In the genomic region with DNA sequence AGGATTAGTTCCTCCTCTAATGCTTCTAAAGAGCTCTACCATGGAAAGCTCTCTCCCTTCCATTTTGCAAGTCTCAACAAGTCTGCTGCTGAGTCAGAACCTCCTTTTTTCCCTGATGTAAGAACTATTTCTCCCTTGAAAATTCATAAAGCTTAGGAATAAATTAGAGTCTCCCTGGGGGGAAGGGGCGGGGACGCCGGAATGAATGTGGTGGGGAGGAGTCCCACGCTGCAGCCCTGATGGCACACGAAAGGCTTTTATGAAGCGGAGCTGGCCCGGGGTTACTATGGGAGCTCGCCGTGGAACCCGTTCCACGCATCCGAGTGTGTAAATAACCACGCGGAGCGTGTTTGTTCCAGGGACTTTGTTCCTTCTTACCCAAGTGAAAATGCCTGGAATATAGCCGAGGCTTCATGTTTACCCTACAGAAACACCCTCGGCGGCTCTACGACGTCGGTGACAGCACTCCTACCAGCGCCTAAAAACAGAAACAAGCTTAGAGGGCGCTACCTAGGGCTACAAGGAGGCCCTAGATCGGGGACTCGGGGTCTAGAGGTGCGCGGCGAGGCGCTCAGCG, we compare ENCODE assay signal across 8 cellular contexts. TPM values are rescaled to one million over a fixed set of nuclear protein-coding genes. Genes with fewer than 3 reads are reported as not detected.
DNase-seq lines count a peak whose midpoint lies in the region; ATAC-seq, FAIRE-seq and TF ChIP-seq lines count a peak whose summit lies in the region.

No MANE protein-coding gene starts in this region.

- CTCF ChIA-PET in A549 (lab: Yijun Ruan, JAX) = interaction anchor here (0.5 kb wide), 1 partner anchor 820 kb away, joined by 3 read pairs; no protein-coding TSS in a partner anchor
- CTCF ChIA-PET in activated CD8-positive, alpha-beta memory T cell treated with anti-CD3 and anti-CD28 coated beads, Interleukin-2, amount 10 ng/mL, durations not matched to agents 7 days and 5 days (lab: Charles Lee) = interaction anchor here (1.0 to 1.7 kb wide), 4 partner anchors 9 to 27 kb away, joined by 3 to 4 read pairs (median 4); no protein-coding TSS in a partner anchor

- H3K4me3 ChIP-seq in A549 = peak overlapping the region; percentile 71

- H3K9me3 ChIP-seq in A549 = no peaks in the 10 kb centered on the region

- H3K4me2 ChIP-seq in A549 = peak overlapping the region; percentile 87

- ATAC-seq in A549 (peak; percentile 44 to 57), GM18505 (IDR thresholded peaks at IDR 0.05; ENCODE audit: unreplicated experiment) (peak; percentile 24), HG02981 (IDR thresholded peaks at IDR 0.05; ENCODE audit: unreplicated experiment) (peak; percentile 21)
- ATAC-seq in activated CD8-positive, alpha-beta memory T cell treated with anti-CD3 and anti-CD28 coated beads, Interleukin-2, amount 10 ng/mL, durations not matched to agents 7 days and 5 days = peak; percentile 29

- H3K36me3 Mint-ChIP-seq in activated CD8-positive, alpha-beta memory T cell treated with anti-CD3 and anti-CD28 coated beads, Interleukin-2, amount 10 ng/mL, durations not matched to agents 7 days and 5 days = peaks cover 4% of the 10 kb centered on the region
- H3K36me3 Mint-ChIP-seq in endothelial cell (ENCODE audit: low read depth, unreplicated experiment) = peaks cover 5% of the 10 kb centered on the region

- H3K9me3 Mint-ChIP-seq in activated CD8-positive, alpha-beta memory T cell treated with anti-CD3 and anti-CD28 coated beads, Interleukin-2, amount 10 ng/mL, durations not matched to agents 7 days and 5 days (ENCODE audit: low read depth) = no peaks in the 10 kb centered on the region
- H3K9me3 Mint-ChIP-seq in endothelial cell (ENCODE audit: unreplicated experiment) = no peaks in the 10 kb centered on the region

- H3K4me3 Mint-ChIP-seq in activated CD8-positive, alpha-beta memory T cell treated with anti-CD3 and anti-CD28 coated beads, Interleukin-2, amount 10 ng/mL, durations not matched to agents 7 days and 5 days = peak overlapping the region; percentile 88
- H3K4me3 Mint-ChIP-seq in endothelial cell (ENCODE audit: unreplicated experiment) = peak overlapping the region; percentile 90

- no peak for TF ChIP-seq CTCF in A549 (IDR thresholded peaks at IDR 0.05)
- TF ChIP-seq CTCF in endothelial cell (IDR thresholded peaks at IDR 0.05; ENCODE audit: unreplicated experiment) = no peak

- H3K4me1 Mint-ChIP-seq in activated CD8-positive, alpha-beta memory T cell treated with anti-CD3 and anti-CD28 coated beads, Interleukin-2, amount 10 ng/mL, durations not matched to agents 7 days and 5 days = peaks cover 28% of the 10 kb centered on the region
- H3K4me1 Mint-ChIP-seq in endothelial cell (ENCODE audit: unreplicated experiment) = peaks cover 12% of the 10 kb centered on the region

- POLR2A ChIA-PET in A549 (lab: Yijun Ruan, JAX) = interaction anchor here (0.9 to 1.9 kb wide), 11 partner anchors 9 to 1373 kb away, joined by 3 to 10 read pairs (median 5); a partner anchor contains a TSS

- H3K27ac ChIP-seq in A549 = peak overlapping the region; percentile 93 to 100

- TF ChIP-seq POLR2A in A549 (IDR thresholded peaks at IDR 0.05; ENCODE audit: low read length) = no peak
- TF ChIP-seq POLR2A in GM18505 (IDR thresholded peaks at IDR 0.05; ENCODE audit: borderline replicate concordance, extremely low read depth, insufficient read depth, insufficient read length) = no peak

- H3K4me1 ChIP-seq in A549 = peaks cover 13% of the 10 kb centered on the region; the same call in 2 of the 3 replicates

- DNase-seq in A549 (ENCODE audit: low read depth in 1 of 2, low spot score in 1 of 2) (peak; percentile 18 to 79), NCI-H2196 (lab: John Stamatoyannopoulos, UW; ENCODE audit: unreplicated experiment) (peak; percentile 31), endothelial cell (ENCODE audit: low spot score) (peak; percentile 21), mesenteric fat pad (ENCODE audit: low spot score) (peak; percentile 91)
- peak; percentile 74 for DNase-seq in activated CD8-positive, alpha-beta memory T cell treated with anti-CD3 and anti-CD28 coated beads, Interleukin-2, amount 10 ng/mL, durations not matched to agents 7 days and 5 days
- peak; percentile 5 for DNase-seq in stimulated activated CD8-positive, alpha-beta memory T cell treated with anti-CD3 and anti-CD28 coated beads, Interleukin-15, amount 100 ng/mL, for 24 hours (ENCODE audit: low read depth)

- WGBS in A549 (ENCODE audit: missing lambda C conversion rate) = 0% methylated on average over 19 of the region's 30 CpGs

- peak in 1 of 2 experiments; percentile 12; a peak in 1 of 5 replicates for TF ChIP-seq RAD21 in A549 (conservative IDR thresholded peaks at IDR 0.05 in 1 of 2, IDR thresholded peaks at IDR 0.05 in 1 of 2)

- no peak for TF ChIP-seq EP300 in A549 (IDR thresholded peaks at IDR 0.05)

- no peak for FAIRE-seq in A549 (lab: Jason Lieb, UNC)

- no peaks in the 10 kb centered on the region for H3K27me3 Mint-ChIP-seq in activated CD8-positive, alpha-beta memory T cell treated with anti-CD3 and anti-CD28 coated beads, Interleukin-2, amount 10 ng/mL, durations not matched to agents 7 days and 5 days
- H3K27me3 Mint-ChIP-seq in endothelial cell (ENCODE audit: unreplicated experiment) = peaks cover 8% of the 10 kb centered on the region

- H3K27ac Mint-ChIP-seq in activated CD8-positive, alpha-beta memory T cell treated with anti-CD3 and anti-CD28 coated beads, Interleukin-2, amount 10 ng/mL, durations not matched to agents 7 days and 5 days = peak overlapping the region; percentile 96
- peak overlapping the region; percentile 36 for H3K27ac Mint-ChIP-seq in endothelial cell (ENCODE audit: unreplicated experiment)

TF ChIP-seq in A549, 52 proteins besides CTCF, POLR2A, EP300 and RAD21:
- TF ChIP-seq NPAS2 (CRISPR knock-in tag; IDR thresholded peaks at IDR 0.05; ENCODE audit: borderline replicate concordance) (no peak), HOXB5 (CRISPR knock-in tag; IDR thresholded peaks at IDR 0.05) (no peak), MAFK (IDR thresholded peaks at IDR 0.05; ENCODE audit: partially characterized antibody) (peak; percentile 55)

RNA-seq across cellular contexts. Expression of a gene that starts 0.9 kb away (rescaled TPM):
- 16.8 and 24.3 TPM in 2 replicates for polyA plus RNA-seq in A549 (2011; rRNA removed)
- polyA plus RNA-seq in A549 (2012; cell fraction: cytosol; rRNA removed) = 2.9 and 3.3 TPM in 2 replicates
- polyA plus RNA-seq in A549 (2012; cell fraction: nucleus; rRNA removed) = 4.4 and 7.5 TPM in 2 replicates
- polyA plus RNA-seq in A549 (2017; fragmentation: RNase III; extraction: RNeasy Plus Mini Kit Qiagen cat#74134 plus additional on column Dnase treatment) = 11.4 to 16.4 TPM (median 16.2 TPM) in 3 replicates
- polyA minus RNA-seq in A549 (2011; rRNA and poly(A)+ RNA removed) = 19.8 and 21.3 TPM in 2 replicates
- 10 to 100 TPM; 14.3 to 14.8 TPM for total RNA-seq in activated CD8-positive, alpha-beta memory T cell treated with anti-CD3 and anti-CD28 coated beads, Interleukin-2, amount 10 ng/mL, durations not matched to agents 7 days and 5 days
- total RNA-seq in endothelial cell (ENCODE audit: unreplicated experiment) = 14.9 TPM
- total RNA-seq in mesenteric fat pad = 23.1 TPM

Comparison
In these comparisons a context has a peak if more than half of its experiments do, and no peak if none do; other contexts are left out.
1. Peak in every context shown above with its lines: DNase-seq, ATAC-seq, H3K4me3 ChIP-seq and H3K27ac ChIP-seq.
2. DNase-seq: peak in every context shown above with its lines; median percentile 91 in mesenteric fat pad; 74 in activated CD8-positive, alpha-beta memory T cell treated with anti-CD3 and anti-CD28 coated beads, Interleukin-2, amount 10 ng/mL, durations not matched to agents 7 days and 5 days; 48 in A549; 31 in NCI-H2196; 21 in endothelial cell; 5 in stimulated activated CD8-positive, alpha-beta memory T cell treated with anti-CD3 and anti-CD28 coated beads, Interleukin-15, amount 100 ng/mL, for 24 hours.